Comparison of ENCODE assay signal across 8 cellular contexts in the genomic region with DNA sequence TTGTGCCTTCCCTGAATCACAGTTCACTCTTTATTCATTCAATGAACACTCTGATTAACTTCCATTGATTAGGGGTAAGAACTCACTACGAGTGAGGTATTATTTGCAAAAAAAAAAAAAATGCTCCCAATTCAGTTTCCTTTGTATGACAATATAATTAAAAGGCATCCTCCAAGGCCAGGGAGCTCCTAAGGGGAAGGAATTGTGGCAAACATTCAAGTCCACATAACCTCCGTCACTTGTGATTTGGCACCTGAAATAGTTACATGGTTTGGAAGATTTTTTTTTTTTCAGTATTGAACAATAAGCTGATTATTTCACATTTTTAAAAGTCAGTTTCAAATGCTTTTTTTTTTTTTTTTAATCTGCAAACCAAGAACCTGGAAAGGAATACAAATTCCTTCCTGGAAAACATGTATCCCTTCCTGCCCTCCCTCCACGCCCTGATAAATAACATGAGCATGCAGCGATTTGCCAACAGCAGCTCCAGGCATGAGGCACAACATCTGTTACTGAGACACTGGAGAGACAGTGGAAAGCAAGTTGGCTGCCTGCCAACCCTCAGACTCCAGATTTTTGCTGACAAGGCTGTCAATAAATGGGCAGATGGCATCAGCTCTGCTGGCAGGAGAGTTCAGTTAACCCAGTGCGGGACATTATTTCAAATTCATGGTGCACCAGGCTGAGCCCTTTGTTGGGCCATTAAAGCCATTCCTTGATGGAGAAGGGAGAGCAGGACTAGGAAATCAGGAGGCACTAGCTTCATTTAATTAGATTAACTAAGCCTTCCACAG.
DNase-seq lines count a peak whose midpoint lies in the region; ATAC-seq, FAIRE-seq and TF ChIP-seq lines count a peak whose summit lies in the region.

No MANE protein-coding gene starts in this region.

- WGBS in pancreas, 2 donors: 16 to 19% methylated on average over 5 of the region's 5 CpGs
- WGBS in spleen, 5 donors: 41 to 55% (median 47%) methylated on average over 5 of the region's 5 CpGs

- no peak overlapping the region for H3K4me3 ChIP-seq in HEK293 (ENCODE audit: low read depth, low read length)
- no peak overlapping the region for H3K4me3 ChIP-seq in pancreas
- H3K4me3 ChIP-seq in spleen: no peak overlapping the region

- intact Hi-C loops in pancreas (cut with DNase I) (no loop called here), spleen (cut with DNase I; ENCODE audit: low total_unique reads) (no loop called here)

- peak; percentile 55 for ATAC-seq in esophagus mucosa
- ATAC-seq in pancreas: peak; percentile 43 to 82 (median 72)
- ATAC-seq in GM19351 (IDR thresholded peaks at IDR 0.05; ENCODE audit: unreplicated experiment): no peak

- H3K4me1 ChIP-seq in HEK293 (ENCODE audit: control insufficient read depth, insufficient read depth, low read length) (peaks cover 13% of the 10 kb centered on the region), pancreas (no peaks in the 10 kb centered on the region), spleen (peaks cover 0 to 23% (median 10%) of the 10 kb centered on the region in 6 donors)

- H3K27me3 ChIP-seq in pancreas (peaks cover 0 to 7% (median 0%) of the 10 kb centered on the region in 4 donors), spleen (replicated peaks in 1 of 7) (peaks cover 0 to 4% (median 0%) of the 10 kb centered on the region in 7 donors)

- TF ChIP-seq POLR2A in spleen (IDR thresholded peaks at IDR 0.05): no peak

- POLR2A ChIA-PET in HEK293 (lab: Yijun Ruan, JAX): interaction anchor here (0.6 to 0.7 kb wide), 2 partner anchors 294 to 311 kb away, joined by 3 read pairs; partner anchors contain the start of gene MEX3B

- no peak for TF ChIP-seq CTCF in HEK293 (tag by site-specific recombination; IDR thresholded peaks at IDR 0.05)
- no peak for TF ChIP-seq CTCF in pancreas (IDR thresholded peaks at IDR 0.05)
- no peak for TF ChIP-seq CTCF in spleen (IDR thresholded peaks at IDR 0.05 in 8 of 11, conservative IDR thresholded peaks at IDR 0.05 in 3 of 11)

- H3K27ac ChIP-seq in HEK293 (ENCODE audit: extremely low read depth, low read depth, low read length) (no peak overlapping the region; the same call in 1 of the 2 replicates), pancreas (no peak overlapping the region), spleen (peak overlapping the region in 1 of 8 donors; percentile 13)

- H3K9me3 ChIP-seq in HEK293 (ENCODE audit: control insufficient read depth, insufficient read depth, low read depth, low read length) (no peaks in the 10 kb centered on the region), pancreas (no peaks in the 10 kb centered on the region), spleen (no peaks in the 10 kb centered on the region)

- DNase-seq in NCI-H82 (lab: John Stamatoyannopoulos, UW): peak; percentile 99
- peak in 5 of 6 donors; percentile 23 to 64 (median 26) for DNase-seq in pancreas
- no peak for DNase-seq in activated CD8-positive, alpha-beta memory T cell treated with anti-CD3 and anti-CD28 coated beads, Interleukin-2, amount 50 U/mL, for 48 hours
- no peak for DNase-seq in germinal center (ENCODE audit: low spot score)
- DNase-seq in spleen: no peak

- CTCF ChIA-PET in HEK293 (lab: Yijun Ruan, JAX): interaction anchor here (0.6 to 1.9 kb wide), 10 partner anchors 10 to 1252 kb away, joined by 3 to 9 read pairs (median 4); no protein-coding TSS in a partner anchor

- no peaks in the 10 kb centered on the region for H3K36me3 ChIP-seq in HEK293 (ENCODE audit: control insufficient read depth in 2 of 2, insufficient read depth in 1 of 2, low read length in 2 of 2)
- no peaks in the 10 kb centered on the region for H3K36me3 ChIP-seq in pancreas
- no peaks in the 10 kb centered on the region for H3K36me3 ChIP-seq in spleen

- FAIRE-seq in pancreas (lab: Jason Lieb, UNC): no peak

TF ChIP-seq in HEK293, 187 proteins besides CTCF, POLR2A, EP300 and RAD21 (continues in another document):
- TF ChIP-seq ZBTB49 (tag by site-specific recombination; IDR thresholded peaks at IDR 0.05; ENCODE audit: low read depth): no peak
- TF ChIP-seq ZNF600 (tag by site-specific recombination; IDR thresholded peaks at IDR 0.05): 0 out of 2 replicates have a peak, but pooled peaks have one; percentile 32
- TF ChIP-seq ZNF394 (tag by site-specific recombination; IDR thresholded peaks at IDR 0.05; ENCODE audit: borderline replicate concordance): no peak
- peak; percentile 33; the same call in 1 of the 2 replicates for TF ChIP-seq ZSCAN30 (tag by site-specific recombination; IDR thresholded peaks at IDR 0.05)
- no peak for TF ChIP-seq ZEB2 (tag by site-specific recombination; IDR thresholded peaks at IDR 0.05)
- TF ChIP-seq SCRT1 (tag by site-specific recombination; IDR thresholded peaks at IDR 0.05; ENCODE audit: borderline replicate concordance): no peak
- no peak for TF ChIP-seq PRDM1 (tag by site-specific recombination; IDR thresholded peaks at IDR 0.05)
- TF ChIP-seq, protein P1, sequence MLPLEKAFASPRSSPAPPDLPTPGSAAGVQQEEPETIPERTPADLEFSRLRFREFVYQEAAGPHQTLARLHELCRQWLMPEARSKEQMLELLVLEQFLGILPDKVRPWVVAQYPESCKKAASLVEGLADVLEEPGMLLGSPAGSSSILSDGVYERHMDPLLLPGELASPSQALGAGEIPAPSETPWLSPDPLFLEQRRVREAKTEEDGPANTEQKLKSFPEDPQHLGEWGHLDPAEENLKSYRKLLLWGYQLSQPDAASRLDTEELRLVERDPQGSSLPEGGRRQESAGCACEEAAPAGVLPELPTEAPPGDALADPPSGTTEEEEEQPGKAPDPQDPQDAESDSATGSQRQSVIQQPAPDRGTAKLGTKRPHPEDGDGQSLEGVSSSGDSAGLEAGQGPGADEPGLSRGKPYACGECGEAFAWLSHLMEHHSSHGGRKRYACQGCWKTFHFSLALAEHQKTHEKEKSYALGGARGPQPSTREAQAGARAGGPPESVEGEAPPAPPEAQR (tag by site-specific recombination; IDR thresholded peaks at IDR 0.05): 0 out of 2 replicates have a peak, but pooled peaks have one; percentile 24
- no peak for TF ChIP-seq ZNF174 (tag by site-specific recombination; IDR thresholded peaks at IDR 0.05)
- 0 out of 2 replicates have a peak, but pooled peaks have one; percentile 36 for TF ChIP-seq ZNF580 (tag by site-specific recombination; IDR thresholded peaks at IDR 0.05)
- TF ChIP-seq ZNF292 (tag by site-specific recombination; IDR thresholded peaks at IDR 0.05; ENCODE audit: borderline replicate concordance, low read depth): no peak

Comparison
In these comparisons a context has a peak if more than half of its experiments do, and no peak if none do; other contexts are left out.
1. DNase-seq: peak in NCI-H82 (single experiment) and pancreas (5 of 6); none in activated CD8-positive, alpha-beta memory T cell treated with anti-CD3 and anti-CD28 coated beads, Interleukin-2, amount 50 U/mL, for 48 hours (single experiment), germinal center (single experiment) and spleen (single experiment).